23 cellular contexts compared by ENCODE assay signal in the genomic region with DNA sequence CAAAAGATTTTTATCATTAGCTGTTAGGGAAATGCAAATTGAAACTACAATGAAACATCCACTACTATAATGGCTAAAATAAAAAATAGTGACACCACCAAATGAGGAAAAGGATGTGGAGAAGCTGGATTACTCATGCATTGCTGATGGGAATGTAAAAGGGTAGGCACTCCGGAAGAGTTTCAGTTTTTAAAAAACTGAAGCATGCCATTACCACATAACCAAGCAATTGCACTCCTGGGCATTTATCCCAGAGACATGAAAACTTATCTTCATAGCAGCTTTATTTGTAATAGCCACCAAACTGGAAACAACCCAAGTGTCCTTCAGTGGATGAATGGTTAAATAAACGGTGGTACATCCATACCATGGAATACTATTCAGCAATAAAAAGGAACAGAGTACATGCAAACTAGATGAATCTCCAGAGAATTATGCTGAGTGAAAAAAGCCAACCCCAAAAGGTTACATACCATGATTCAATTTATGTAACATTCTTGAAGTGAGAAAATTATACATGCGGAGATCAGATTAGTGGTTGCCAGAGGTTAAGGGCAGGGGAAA. TPM values are rescaled to one million over a fixed set of nuclear protein-coding genes. Genes with fewer than 3 reads are reported as not detected.
DNase-seq lines count a peak whose midpoint lies in the region; ATAC-seq and TF ChIP-seq lines count a peak whose summit lies in the region.
"Had no signal": no experiment of that assay in that cellular context is flagged by ENCODE, and none has a peak within 500 bp of the region (broad histone marks: within the 10 kb centered on the region; RNA-seq: fewer than 3 reads in every experiment).

No MANE protein-coding gene starts in this region.

- H3K36me3 Mint-ChIP-seq in activated CD4-positive, alpha-beta T cell treated with anti-CD3 and anti-CD28 coated beads, Interleukin-2, amount 10 ng/mL, durations not matched to agents 24 days and 14 days (ENCODE audit: low read depth) = peaks cover 8% of the 10 kb centered on the region
- H3K36me3 Mint-ChIP-seq in activated CD4-positive, alpha-beta T cell treated with anti-CD3 and anti-CD28 coated beads for 36 hours (ENCODE audit: low read depth) = peaks cover 14% of the 10 kb centered on the region
- H3K36me3 Mint-ChIP-seq in T-helper 17 cell (ENCODE audit: low read depth) = peaks cover 6% of the 10 kb centered on the region
- H3K36me3 Mint-ChIP-seq: natural killer cell had no signal

- peaks cover 3% of the 10 kb centered on the region for H3K9me3 ChIP-seq in T-helper 17 cell (ENCODE audit: control insufficient read depth, low read length, poor library complexity, severe bottlenecking)
- H3K9me3 ChIP-seq in fibroblast of lung (ENCODE audit: control insufficient read depth, insufficient read depth, low read depth, low read length) = no peaks in the 10 kb centered on the region
- H3K9me3 ChIP-seq: psoas muscle, stomach had no signal

- H3K9me3 Mint-ChIP-seq in activated CD4-positive, alpha-beta T cell treated with anti-CD3 and anti-CD28 coated beads, Interleukin-2, amount 10 ng/mL, durations not matched to agents 24 days and 14 days = no peaks in the 10 kb centered on the region
- H3K9me3 Mint-ChIP-seq in activated CD4-positive, alpha-beta T cell treated with anti-CD3 and anti-CD28 coated beads for 36 hours (ENCODE audit: low read depth) = peaks cover 2% of the 10 kb centered on the region
- H3K9me3 Mint-ChIP-seq: natural killer cell, type B pancreatic cell had no signal

- intact Hi-C loops in activated CD4-positive, alpha-beta T cell treated with anti-CD3 and anti-CD28 coated beads, Interleukin-2, amount 10 ng/mL, durations not matched to agents 24 days and 14 days (cut with micrococcal nuclease) = no loop called here
- intact Hi-C loops in activated CD4-positive, alpha-beta T cell treated with anti-CD3 and anti-CD28 coated beads for 36 hours (cut with DNase I, micrococcal nuclease) = no loop called here
- intact Hi-C loops in left ventricle myocardium superior (cut with micrococcal nuclease) = no loop called here

- no peak for TF ChIP-seq CTCF in fibroblast of lung (conservative IDR thresholded peaks at IDR 0.05 in 1 of 2, IDR thresholded peaks at IDR 0.05 in 1 of 2; ENCODE audit: low read depth in 1 of 2, low read length in 2 of 2)

- no peaks in the 10 kb centered on the region for H3K27me3 ChIP-seq in fibroblast of lung (ENCODE audit: control insufficient read depth, insufficient read depth, low read length)

- no peak overlapping the region for H3K4me2 ChIP-seq in fibroblast of lung (ENCODE audit: extremely low read depth, insufficient read depth, low read length)
- H3K4me2 ChIP-seq: smooth muscle cell had no signal

- H3K79me2 ChIP-seq in fibroblast of lung (ENCODE audit: control insufficient read depth, insufficient read depth, low read length) = no peaks in the 10 kb centered on the region

- H4K20me1 ChIP-seq in fibroblast of lung (ENCODE audit: control insufficient read depth, extremely low read depth, insufficient read depth, low read length) = no peaks in the 10 kb centered on the region

- CTCF ChIA-PET in activated CD4-positive, alpha-beta T cell treated with anti-CD3 and anti-CD28 coated beads for 36 hours (lab: Charles Lee) = interaction anchor here (0.6 to 1.0 kb wide), 3 partner anchors 26 to 183 kb away, joined by 3 to 4 read pairs (median 3); no protein-coding TSS in a partner anchor

- H3K4me3 Mint-ChIP-seq in activated CD4-positive, alpha-beta T cell treated with anti-CD3 and anti-CD28 coated beads, Interleukin-2, amount 10 ng/mL, durations not matched to agents 24 days and 14 days = no peak overlapping the region
- H3K4me3 Mint-ChIP-seq in activated CD4-positive, alpha-beta T cell treated with anti-CD3 and anti-CD28 coated beads for 36 hours = no peak overlapping the region
- no peak overlapping the region for H3K4me3 Mint-ChIP-seq in T-helper 17 cell
- H3K4me3 Mint-ChIP-seq: natural killer cell, type B pancreatic cell had no signal

- H3K4me1 Mint-ChIP-seq in activated CD4-positive, alpha-beta T cell treated with anti-CD3 and anti-CD28 coated beads, Interleukin-2, amount 10 ng/mL, durations not matched to agents 24 days and 14 days = peaks cover 3% of the 10 kb centered on the region
- H3K4me1 Mint-ChIP-seq in activated CD4-positive, alpha-beta T cell treated with anti-CD3 and anti-CD28 coated beads for 36 hours = no peaks in the 10 kb centered on the region
- peaks cover 7% of the 10 kb centered on the region for H3K4me1 Mint-ChIP-seq in T-helper 17 cell

- no peak overlapping the region for H2AFZ ChIP-seq in fibroblast of lung (ENCODE audit: low read length)

- no peaks in the 10 kb centered on the region for H3K36me3 ChIP-seq in fibroblast of lung (ENCODE audit: control insufficient read depth, insufficient read depth, low read length)

- no peak overlapping the region for H3K27ac Mint-ChIP-seq in activated CD4-positive, alpha-beta T cell treated with anti-CD3 and anti-CD28 coated beads, Interleukin-2, amount 10 ng/mL, durations not matched to agents 24 days and 14 days
- H3K27ac Mint-ChIP-seq in activated CD4-positive, alpha-beta T cell treated with anti-CD3 and anti-CD28 coated beads for 36 hours = no peak overlapping the region
- peak overlapping the region; percentile 27 for H3K27ac Mint-ChIP-seq in T-helper 17 cell
- H3K27ac Mint-ChIP-seq: natural killer cell, type B pancreatic cell had no signal

- H3K4me1 ChIP-seq in fibroblast of lung (ENCODE audit: control insufficient read depth, extremely low read depth, insufficient read depth, low read length) = no peaks in the 10 kb centered on the region
- H3K4me1 ChIP-seq: psoas muscle, stomach had no signal

- H3K27ac ChIP-seq in fibroblast of lung (ENCODE audit: insufficient read depth, low read length) = no peak overlapping the region
- H3K27ac ChIP-seq: psoas muscle, stomach had no signal

- POLR2A ChIA-PET in activated CD4-positive, alpha-beta T cell treated with anti-CD3 and anti-CD28 coated beads for 36 hours (lab: Charles Lee) = no interaction called here

- peaks cover 7% of the 10 kb centered on the region for H3K27me3 Mint-ChIP-seq in activated CD4-positive, alpha-beta T cell treated with anti-CD3 and anti-CD28 coated beads, Interleukin-2, amount 10 ng/mL, durations not matched to agents 24 days and 14 days
- H3K27me3 Mint-ChIP-seq in activated CD4-positive, alpha-beta T cell treated with anti-CD3 and anti-CD28 coated beads for 36 hours = peaks cover 2% of the 10 kb centered on the region
- H3K27me3 Mint-ChIP-seq in T-helper 17 cell = peaks cover 13% of the 10 kb centered on the region

- DNase-seq in activated CD4-positive, alpha-beta T cell treated with anti-CD3 and anti-CD28 coated beads, Interleukin-2, amount 10 ng/mL, durations not matched to agents 24 days and 14 days = peak; percentile 3
- DNase-seq in activated CD4-positive, alpha-beta T cell treated with anti-CD3 and anti-CD28 coated beads for 36 hours = no peak
- DNase-seq in T-helper 17 cell = no peak
- peak; percentile 37 to 84 for DNase-seq in fibroblast of lung (ENCODE audit: low read depth in 2 of 2)
- no peak for DNase-seq in left ventricle myocardium superior
- no peak for DNase-seq in DMS153 (lab: John Stamatoyannopoulos, UW)
- DNase-seq in cerebellum (ENCODE audit: low spot score) = no peak
- DNase-seq in stimulated activated naive CD4-positive, alpha-beta T cell (lab: John Stamatoyannopoulos, UW) = no peak
- DNase-seq: 8988T; activated gamma-delta T cell; Karpas-422; mesenchymal stem cell; natural killer cell; NCI-H1105; NCI-H2107; NCI-H526 treated with DMSO at 0.1 percent for 48 hours; psoas muscle; stimulated activated CD4-positive, alpha-beta T cell treated with anti-CD3 and anti-CD28 coated beads, Interleukin-4, amount 100 ng/mL, for 1 hour; stomach; T-helper 1 cell had no signal

- ATAC-seq in activated CD4-positive, alpha-beta T cell treated with anti-CD3 and anti-CD28 coated beads for 36 hours = no peak
- ATAC-seq in T-helper 17 cell = no peak
- ATAC-seq in left ventricle myocardium superior = no peak
- ATAC-seq: natural killer cell, psoas muscle, Right ventricle myocardium inferior had no signal

- H3K9ac ChIP-seq in fibroblast of lung (ENCODE audit: insufficient read depth, low read length) = no peak overlapping the region

- no peak overlapping the region for H3K4me3 ChIP-seq in fibroblast of lung (replicated peaks in 1 of 4; ENCODE audit: control extremely low read depth in 1 of 4, insufficient read depth in 1 of 4, low read depth in 3 of 4, low read length in 4 of 4)
- H3K4me3 ChIP-seq: psoas muscle, smooth muscle cell, stomach had no signal

RNA-seq across cellular contexts. Expression of a gene that starts 14.5 kb away (rescaled TPM):
- total RNA-seq in activated CD4-positive, alpha-beta T cell treated with anti-CD3 and anti-CD28 coated beads, Interleukin-2, amount 10 ng/mL, durations not matched to agents 24 days and 14 days = 52.5 and 57.6 TPM in 2 replicates
- total RNA-seq in activated CD4-positive, alpha-beta T cell treated with anti-CD3 and anti-CD28 coated beads for 36 hours = 10 to 100 TPM; 39.5 to 47.9 TPM
- total RNA-seq in T-helper 17 cell (10 to 100 TPM; 20.3 to 22.5 TPM), fibroblast of lung (18.2 and 18.7 TPM in 2 replicates), left ventricle myocardium superior (22.6 TPM), cerebellum (49.3 TPM)
- 20.9 and 26.6 TPM in 2 replicates for polyA plus RNA-seq in fibroblast of lung
- polyA plus RNA-seq in fibroblast of lung (2012) = 19.0 and 29.2 TPM in 2 replicates
- 0.82 and 1.1 TPM in 2 replicates for polyA minus RNA-seq in fibroblast of lung (ENCODE audit: low replicate concordance)

RNA-seq across cellular contexts. Expression of a gene that starts 41.4 kb away (rescaled TPM):
- 0.58 and 1.1 TPM in 2 replicates for total RNA-seq in activated CD4-positive, alpha-beta T cell treated with anti-CD3 and anti-CD28 coated beads, Interleukin-2, amount 10 ng/mL, durations not matched to agents 24 days and 14 days
- 1 to 10 TPM in 1 of 2 experiments, under 1 TPM in 1; 0.96 to 1.2 TPM for total RNA-seq in activated CD4-positive, alpha-beta T cell treated with anti-CD3 and anti-CD28 coated beads for 36 hours
- under 1 TPM in 1 of 2 donors, not detected in 1; 0.57 TPM for total RNA-seq in T-helper 17 cell
- total RNA-seq in fibroblast of lung = 0.51 and 0.83 TPM in 2 replicates
- 0.24 TPM in 1 of 2 replicates, not detected in the other for polyA plus RNA-seq in fibroblast of lung
- 0.33 TPM in 1 of 2 replicates, not detected in the other for polyA plus RNA-seq in fibroblast of lung (2012)
- polyA minus RNA-seq in fibroblast of lung (ENCODE audit: low replicate concordance) = not detected in 2 replicates
- total RNA-seq in left ventricle myocardium superior = 2.9 TPM
- 7.9 TPM for total RNA-seq in cerebellum
- total RNA-seq: smooth muscle cell had no signal

Comparison
In these comparisons a context has a peak if more than half of its experiments do, and no peak if none do; other contexts are left out.
1. DNase-seq: peak in activated CD4-positive, alpha-beta T cell treated with anti-CD3 and anti-CD28 coated beads, Interleukin-2, amount 10 ng/mL, durations not matched to agents 24 days and 14 days (single experiment) and fibroblast of lung (2 of 2); none in activated CD4-positive, alpha-beta T cell treated with anti-CD3 and anti-CD28 coated beads for 36 hours (single experiment), T-helper 17 cell (0 of 3), left ventricle myocardium superior (single experiment), DMS153 (single experiment), cerebellum (single experiment) and stimulated activated naive CD4-positive, alpha-beta T cell (0 of 6).